In the genomic region with DNA sequence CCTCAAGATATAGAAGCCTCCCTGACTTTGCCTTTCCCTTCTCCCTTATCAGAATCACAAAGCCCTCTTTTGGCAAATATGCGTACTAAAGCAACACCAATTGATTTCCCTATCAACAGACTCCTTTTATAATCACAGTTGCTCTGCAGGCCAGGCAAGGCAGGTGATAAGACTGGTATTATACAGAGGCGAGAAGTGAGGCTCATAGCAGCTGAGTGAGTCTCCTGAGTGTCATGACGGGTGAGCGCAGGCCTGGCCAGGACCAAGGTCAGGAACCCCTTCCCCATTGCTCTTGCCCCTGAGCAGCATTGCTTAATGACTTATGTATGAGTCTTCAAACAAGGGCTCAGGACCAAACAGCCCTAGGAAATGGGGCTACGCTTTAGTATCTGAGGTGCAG, we compare ENCODE assay signal across 1 cellular context.
TF ChIP-seq lines count a peak whose summit lies in the region.

No MANE protein-coding gene starts in this region.

TF ChIP-seq in GM23338, 12 proteins besides CTCF, POLR2A, EP300 and RAD21 (continued from another document):
- TF ChIP-seq STAT1 (IDR thresholded peaks at IDR 0.05; ENCODE audit: unreplicated experiment) (no peak), EZH2phosphoT487 (IDR thresholded peaks at IDR 0.05; ENCODE audit: unreplicated experiment) (no peak)
